ENCODE assay signal across 12 cellular contexts in genomic region chr16:26963109-26963508, GRCh38.
DNase-seq lines count a peak whose midpoint lies in the region; ATAC-seq, FAIRE-seq and TF ChIP-seq lines count a peak whose summit lies in the region.
"Had no signal": no experiment of that assay in that cellular context is flagged by ENCODE, and none has a peak within 500 bp of the region (broad histone marks: within the 10 kb centered on the region; RNA-seq: fewer than 3 reads in every experiment).

No MANE protein-coding gene starts in this region.

- FAIRE-seq in GM12892 (lab: Jason Lieb, UNC), result no peak

- TF ChIP-seq CTCF in LNCAP (IDR thresholded peaks at IDR 0.05) (peak; percentile 37; the same call in 1 of the 2 replicates), cardiac fibroblast (IDR thresholded peaks at IDR 0.05; ENCODE audit: low read depth, low read length) (peak; percentile 15)

- no peak overlapping the region for H3K4me3 ChIP-seq in cardiac fibroblast (replicated peaks in 1 of 2; ENCODE audit: low read depth in 2 of 2, low read length in 2 of 2)
- H3K4me3 ChIP-seq: tibial nerve had no signal

- peak; percentile 12 for DNase-seq in DMS 273 (lab: John Stamatoyannopoulos, UW; ENCODE audit: unreplicated experiment)
- no peak for DNase-seq in DMS 273 treated with DMSO at 0.1 percent for 48 hours (lab: John Stamatoyannopoulos, UW)
- peak; percentile 2 to 9 for DNase-seq in cardiac fibroblast (ENCODE audit: low read depth in 2 of 2)
- DNase-seq in stimulated activated CD4-positive, alpha-beta T cell treated with anti-CD3 and anti-CD28 coated beads, Interleukin-1b, Interleukin-23, amount 100 ng/mL, for 48 hours, result peak; percentile 41
- DNase-seq in hypothalamus (lab: John Stamatoyannopoulos, UW), result no peak
- DNase-seq in GM12892 (ENCODE audit: insufficient read length), result no peak
- DNase-seq: 8988T, NCI-H1436 had no signal

- no peak for ATAC-seq in GM19324 (IDR thresholded peaks at IDR 0.05; ENCODE audit: low FRiP score, unreplicated experiment)
- ATAC-seq: left lobe of liver had no signal

- no peak for TF ChIP-seq POLR2A in GM12892 (IDR thresholded peaks at IDR 0.05; ENCODE audit: low read depth, low read length)

Comparison
In these comparisons a context has a peak if more than half of its experiments do, and no peak if none do; other contexts are left out.
1. DNase-seq: peak in DMS 273 (single experiment), cardiac fibroblast (2 of 2) and stimulated activated CD4-positive, alpha-beta T cell treated with anti-CD3 and anti-CD28 coated beads, Interleukin-1b, Interleukin-23, amount 100 ng/mL, for 48 hours (single experiment); none in DMS 273 treated with DMSO at 0.1 percent for 48 hours (single experiment), hypothalamus (0 of 51) and GM12892 (single experiment).